In the genomic region with DNA sequence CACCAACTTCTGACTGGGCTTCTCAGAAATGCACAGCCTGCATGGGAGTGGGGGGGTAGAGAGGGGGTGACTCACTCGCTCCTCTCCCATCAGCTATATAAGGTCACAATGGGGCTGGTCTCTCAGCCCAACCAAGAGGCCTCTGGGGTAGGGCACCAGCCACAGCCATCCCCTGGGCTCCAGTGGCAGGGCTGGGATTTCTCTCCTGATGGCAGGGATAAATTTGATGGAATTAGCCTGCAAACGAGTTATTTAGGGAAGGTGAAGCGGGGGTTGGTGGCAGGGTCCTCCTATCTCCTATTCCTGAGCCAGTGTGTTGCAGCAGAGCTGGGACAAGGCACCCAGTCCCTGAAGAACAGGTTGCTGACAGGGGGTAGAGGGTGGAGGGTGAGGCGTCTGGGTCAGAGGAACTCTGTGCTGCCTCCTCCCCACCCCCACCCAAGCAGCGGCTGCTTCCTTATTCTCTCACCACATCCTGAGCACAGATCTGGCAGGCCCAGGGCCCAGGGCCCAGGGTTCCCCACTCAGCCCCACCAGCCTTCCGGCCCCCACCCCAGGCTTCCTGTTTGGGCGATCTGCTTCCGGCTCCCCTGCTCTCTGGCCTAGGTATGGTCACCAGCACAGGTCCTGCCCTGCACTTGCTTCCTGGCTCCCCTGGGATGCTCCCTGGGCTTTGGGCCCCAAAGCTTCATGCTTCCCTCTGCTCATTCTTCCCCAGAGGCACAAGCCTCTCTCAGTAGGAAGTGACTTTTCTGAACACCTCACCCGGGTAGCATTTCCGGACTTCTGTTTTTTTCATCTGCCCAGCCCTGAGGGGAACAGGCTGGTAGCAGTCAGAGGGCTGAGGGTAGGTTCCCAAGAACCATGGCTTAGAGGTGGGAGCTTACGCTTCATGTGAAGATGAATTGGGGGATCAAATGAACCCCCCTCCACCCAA, we compare ENCODE assay signal across 8 cellular contexts. TPM values are rescaled to one million over a fixed set of nuclear protein-coding genes. Genes with fewer than 3 reads are reported as not detected.
DNase-seq lines count a peak whose midpoint lies in the region; ATAC-seq and TF ChIP-seq lines count a peak whose summit lies in the region.

No MANE protein-coding gene starts in this region.

- peaks cover 33% of the 10 kb centered on the region for H3K36me3 ChIP-seq in lower lobe of right lung

- H3K27ac ChIP-seq in coronary artery (peak overlapping the region; percentile 95 to 100), lower lobe of right lung (peak overlapping the region; percentile 89)

- peak overlapping the region; percentile 91 for H3K4me3 ChIP-seq in coronary artery
- H3K4me3 ChIP-seq in lower lobe of right lung = peak overlapping the region; percentile 81

- peak; percentile 42 for ATAC-seq in GM21723 (IDR thresholded peaks at IDR 0.05; ENCODE audit: unreplicated experiment)
- peak; percentile 56 to 77 for ATAC-seq in lower lobe of right lung

- intact Hi-C loops in activated CD4-positive, alpha-beta T cell treated with anti-CD3 and anti-CD28 coated beads, Interleukin-2, amount 10 ng/mL, durations not matched to agents 24 days and 14 days (cut with micrococcal nuclease) = loop anchor here (1.0 to 10.0 kb wide), 8 partner anchors 35 to 812 kb away; partner anchors contain the start of genes MDC1, MICB, MRPS18B and PPP1R10
- intact Hi-C loops in lower lobe of right lung (cut with DNase I) = no loop called here

- peak overlapping the region; percentile 94 for H3K4me3 Mint-ChIP-seq in activated CD4-positive, alpha-beta T cell treated with anti-CD3 and anti-CD28 coated beads, Interleukin-2, amount 10 ng/mL, durations not matched to agents 24 days and 14 days

- peak overlapping the region; percentile 97 for H3K27ac Mint-ChIP-seq in activated CD4-positive, alpha-beta T cell treated with anti-CD3 and anti-CD28 coated beads, Interleukin-2, amount 10 ng/mL, durations not matched to agents 24 days and 14 days

- TF ChIP-seq CTCF in coronary artery (IDR thresholded peaks at IDR 0.05) (no peak), lower lobe of right lung (IDR thresholded peaks at IDR 0.05) (no peak)

- peaks cover 40% of the 10 kb centered on the region for H3K4me1 Mint-ChIP-seq in activated CD4-positive, alpha-beta T cell treated with anti-CD3 and anti-CD28 coated beads, Interleukin-2, amount 10 ng/mL, durations not matched to agents 24 days and 14 days

- DNase-seq in COLO829 (ENCODE audit: low spot score) = peak; percentile 59
- peak; percentile 92 for DNase-seq in M059J (ENCODE audit: low read depth)
- peak; percentile 96 for DNase-seq in activated CD4-positive, alpha-beta T cell treated with anti-CD3 and anti-CD28 coated beads, Interleukin-2, amount 10 ng/mL, durations not matched to agents 24 days and 14 days
- DNase-seq in coronary artery (ENCODE audit: low spot score) = peak; percentile 93
- DNase-seq in lower lobe of right lung = peak; percentile 91
- peak; percentile 72 to 89 for DNase-seq in stimulated activated CD4-positive, alpha-beta T cell treated with anti-CD3 and anti-CD28 coated beads, Interleukin-4, amount 100 ng/mL, for 4 hours
- DNase-seq in NCI-H187 treated with DMSO at 0.1 percent for 48 hours (lab: John Stamatoyannopoulos, UW) = no peak

- no peaks in the 10 kb centered on the region for H3K9me3 Mint-ChIP-seq in activated CD4-positive, alpha-beta T cell treated with anti-CD3 and anti-CD28 coated beads, Interleukin-2, amount 10 ng/mL, durations not matched to agents 24 days and 14 days

- no peaks in the 10 kb centered on the region for H3K9me3 ChIP-seq in lower lobe of right lung

- H3K36me3 Mint-ChIP-seq in activated CD4-positive, alpha-beta T cell treated with anti-CD3 and anti-CD28 coated beads, Interleukin-2, amount 10 ng/mL, durations not matched to agents 24 days and 14 days (ENCODE audit: low read depth) = peaks cover 83% of the 10 kb centered on the region

- no peaks in the 10 kb centered on the region for H3K27me3 Mint-ChIP-seq in activated CD4-positive, alpha-beta T cell treated with anti-CD3 and anti-CD28 coated beads, Interleukin-2, amount 10 ng/mL, durations not matched to agents 24 days and 14 days

- H3K27me3 ChIP-seq in lower lobe of right lung (ENCODE audit: low read depth) = no peaks in the 10 kb centered on the region

- H3K4me1 ChIP-seq in lower lobe of right lung = peaks cover 53% of the 10 kb centered on the region

RNA-seq across cellular contexts. Expression of gene PPP1R18, which starts 4.0 kb away (rescaled TPM):
- 100 and 139 TPM in 2 replicates for total RNA-seq in M059J (2014; rRNA removed; shearing (Covaris generic))
- 167 and 169 TPM in 2 replicates for total RNA-seq in activated CD4-positive, alpha-beta T cell treated with anti-CD3 and anti-CD28 coated beads, Interleukin-2, amount 10 ng/mL, durations not matched to agents 24 days and 14 days
- total RNA-seq in lower lobe of right lung = 78.5 TPM

RNA-seq across cellular contexts. Expression of gene NRM, which starts 8.3 kb away (rescaled TPM):
- total RNA-seq in M059J (2014; rRNA removed; shearing (Covaris generic)) = 36.3 and 38.2 TPM in 2 replicates
- 20.2 and 20.5 TPM in 2 replicates for total RNA-seq in activated CD4-positive, alpha-beta T cell treated with anti-CD3 and anti-CD28 coated beads, Interleukin-2, amount 10 ng/mL, durations not matched to agents 24 days and 14 days
- total RNA-seq in lower lobe of right lung = 10.0 TPM

RNA-seq across cellular contexts. Expression of gene DHX16, which starts 9.6 kb away (rescaled TPM):
- total RNA-seq in M059J (2014; rRNA removed; shearing (Covaris generic)) = 52.2 and 64.8 TPM in 2 replicates
- 53.4 and 56.7 TPM in 2 replicates for total RNA-seq in activated CD4-positive, alpha-beta T cell treated with anti-CD3 and anti-CD28 coated beads, Interleukin-2, amount 10 ng/mL, durations not matched to agents 24 days and 14 days
- total RNA-seq in lower lobe of right lung = 28.4 TPM

RNA-seq across cellular contexts. Expression of gene MDC1, which starts 34.6 kb away (rescaled TPM):
- 9.9 and 10.9 TPM in 2 replicates for total RNA-seq in M059J (2014; rRNA removed; shearing (Covaris generic))
- total RNA-seq in activated CD4-positive, alpha-beta T cell treated with anti-CD3 and anti-CD28 coated beads, Interleukin-2, amount 10 ng/mL, durations not matched to agents 24 days and 14 days = 93.9 and 97.2 TPM in 2 replicates
- 24.5 TPM for total RNA-seq in lower lobe of right lung

RNA-seq across cellular contexts. Expression of gene C6orf136, which starts 35.5 kb away (rescaled TPM):
- 9.1 and 12.2 TPM in 2 replicates for total RNA-seq in M059J (2014; rRNA removed; shearing (Covaris generic))
- total RNA-seq in activated CD4-positive, alpha-beta T cell treated with anti-CD3 and anti-CD28 coated beads, Interleukin-2, amount 10 ng/mL, durations not matched to agents 24 days and 14 days = 28.9 and 39.4 TPM in 2 replicates
- total RNA-seq in lower lobe of right lung = 19.9 TPM
